In genomic region chr12:25241171-25242020, GRCh38 we compare ENCODE assay signal across 8 cellular contexts. TPM values are rescaled to one million over a fixed set of nuclear protein-coding genes. Genes with fewer than 3 reads are reported as not detected.
DNase-seq lines count a peak whose midpoint lies in the region; ATAC-seq and TF ChIP-seq lines count a peak whose summit lies in the region.

No MANE protein-coding gene starts in this region.

- H3K4me2 ChIP-seq in Loucy (ENCODE audit: low read depth, low read length, poor library complexity, severe bottlenecking) = peak overlapping the region; percentile 13

- H3K9me2 ChIP-seq in Loucy (replicated peaks; ENCODE audit: low read depth, low read length) = no peaks in the 10 kb centered on the region

- H3K9me3 ChIP-seq in CD8-positive, alpha-beta memory T cell (ENCODE audit: low read length) = no peaks in the 10 kb centered on the region
- no peaks in the 10 kb centered on the region for H3K9me3 ChIP-seq in Loucy (ENCODE audit: insufficient read depth, low read depth, low read length)
- H3K9me3 ChIP-seq in left ventricle myocardium inferior (replicated peaks) = no peaks in the 10 kb centered on the region

- no peak overlapping the region for H3K27ac ChIP-seq in CD8-positive, alpha-beta memory T cell (ENCODE audit: low read depth, low read length)
- H3K27ac ChIP-seq in left ventricle myocardium inferior (replicated peaks) = no peak overlapping the region

- H3K27ac Mint-ChIP-seq in CD8-positive, alpha-beta memory T cell = peak overlapping the region; percentile 52 to 96 (median 86)
- no peak overlapping the region for H3K27ac Mint-ChIP-seq in activated CD8-positive, alpha-beta T cell treated with anti-CD3 and anti-CD28 coated beads, Interleukin-2, amount 10 ng/mL, durations not matched to agents 7 days and 5 days

- H3F3A ChIP-seq in Loucy (ENCODE audit: low read depth) = no peaks in the 10 kb centered on the region

- ATAC-seq in GM18517 (IDR thresholded peaks at IDR 0.05; ENCODE audit: unreplicated experiment) (peak; percentile 51), HG03139 (IDR thresholded peaks at IDR 0.05; ENCODE audit: unreplicated experiment) (no peak)
- peak; percentile 90 for ATAC-seq in activated CD8-positive, alpha-beta T cell treated with anti-CD3 and anti-CD28 coated beads, Interleukin-2, amount 10 ng/mL, durations not matched to agents 7 days and 5 days
- ATAC-seq in stimulated activated naive CD8-positive, alpha-beta T cell treated with anti-CD3 and anti-CD28 coated beads, Interleukin-15, Interleukin-2, amounts not matched to agents 100 U/mL and 50 U/mL, for 24 hours = peak; percentile 80

- no peak overlapping the region for H3K9ac ChIP-seq in Loucy (ENCODE audit: low read depth, low read length, poor library complexity, severe bottlenecking)

- peaks cover 60% of the 10 kb centered on the region for H4K20me1 ChIP-seq in Loucy (ENCODE audit: insufficient read depth, low read length, poor library complexity, severe bottlenecking)

- no peak overlapping the region for H2AFZ ChIP-seq in Loucy (ENCODE audit: low read length)

- peaks cover 88% of the 10 kb centered on the region for H3K79me2 ChIP-seq in Loucy (ENCODE audit: insufficient read depth, low read length)

- peak; percentile 22 to 77 (median 69) for DNase-seq in CD8-positive, alpha-beta memory T cell
- peak; percentile 63 for DNase-seq in activated CD8-positive, alpha-beta T cell treated with anti-CD3 and anti-CD28 coated beads, Interleukin-2, amount 10 ng/mL, durations not matched to agents 7 days and 5 days
- no peak for DNase-seq in left ventricle myocardium inferior
- DNase-seq in stimulated activated naive CD8-positive, alpha-beta T cell treated with anti-CD3 and anti-CD28 coated beads, Interleukin-15, Interleukin-2, amounts not matched to agents 100 U/mL and 50 U/mL, for 24 hours = no peak
- DNase-seq in amygdala (lab: John Stamatoyannopoulos, UW) = no peak

- H3K9me3 Mint-ChIP-seq in CD8-positive, alpha-beta memory T cell = no peaks in the 10 kb centered on the region
- H3K9me3 Mint-ChIP-seq in activated CD8-positive, alpha-beta T cell treated with anti-CD3 and anti-CD28 coated beads, Interleukin-2, amount 10 ng/mL, durations not matched to agents 7 days and 5 days (ENCODE audit: insufficient read depth) = no peaks in the 10 kb centered on the region

- H3K4me3 ChIP-seq in CD8-positive, alpha-beta memory T cell (ENCODE audit: low read length) = no peak overlapping the region
- H3K4me3 ChIP-seq in Loucy (ENCODE audit: low read length, poor library complexity, severe bottlenecking) (no peak overlapping the region), left ventricle myocardium inferior (no peak overlapping the region)

- peak overlapping the region in 3 of 7 donors; percentile 14 to 34 (median 34) for H3K4me3 Mint-ChIP-seq in CD8-positive, alpha-beta memory T cell
- H3K4me3 Mint-ChIP-seq in activated CD8-positive, alpha-beta T cell treated with anti-CD3 and anti-CD28 coated beads, Interleukin-2, amount 10 ng/mL, durations not matched to agents 7 days and 5 days = no peak overlapping the region

- POLR2A ChIA-PET in CD8-positive, alpha-beta memory T cell (lab: Charles Lee) = interaction anchor here (0.7 to 2.8 kb wide), 6 partner anchors 10 to 193 kb away, joined by 3 to 41 read pairs (median 3); partner anchors contain the start of genes DNAI7, ETFRF1 and KRAS
- POLR2A ChIA-PET in activated CD8-positive, alpha-beta T cell treated with anti-CD3 and anti-CD28 coated beads, Interleukin-2, amount 10 ng/mL, durations not matched to agents 7 days and 5 days (lab: Charles Lee) = interaction anchor here (0.8 to 1.5 kb wide), 4 partner anchors 10 to 148 kb away, joined by 3 to 14 read pairs (median 3); partner anchors contain the start of gene KRAS

- H3K27me3 Mint-ChIP-seq in CD8-positive, alpha-beta memory T cell = no peaks in the 10 kb centered on the region
- H3K27me3 Mint-ChIP-seq in activated CD8-positive, alpha-beta T cell treated with anti-CD3 and anti-CD28 coated beads, Interleukin-2, amount 10 ng/mL, durations not matched to agents 7 days and 5 days (ENCODE audit: low read depth) = no peaks in the 10 kb centered on the region

- H3K4me1 ChIP-seq in CD8-positive, alpha-beta memory T cell (ENCODE audit: insufficient read depth, low read length) = peaks cover 10% of the 10 kb centered on the region
- H3K4me1 ChIP-seq in Loucy (ENCODE audit: insufficient read depth, low read length, poor library complexity, severe bottlenecking) (peaks cover 41% of the 10 kb centered on the region), left ventricle myocardium inferior (peaks cover 5% of the 10 kb centered on the region)

- CTCF ChIA-PET in CD8-positive, alpha-beta memory T cell (lab: Charles Lee) = interaction anchor here (0.7 to 1.9 kb wide), 18 partner anchors 8 to 244 kb away, joined by 3 to 23 read pairs (median 4); partner anchors contain the start of gene KRAS
- CTCF ChIA-PET in activated CD8-positive, alpha-beta T cell treated with anti-CD3 and anti-CD28 coated beads, Interleukin-2, amount 10 ng/mL, durations not matched to agents 7 days and 5 days (lab: Charles Lee) = interaction anchor here (0.7 to 1.9 kb wide), 38 partner anchors 8 to 249 kb away, joined by 3 to 17 read pairs (median 5); partner anchors contain the start of genes DNAI7, ETFRF1 and KRAS

- no peaks in the 10 kb centered on the region for H3K27me3 ChIP-seq in CD8-positive, alpha-beta memory T cell (ENCODE audit: insufficient read depth, low read length, poor library complexity, severe bottlenecking)
- no peaks in the 10 kb centered on the region for H3K27me3 ChIP-seq in Loucy (ENCODE audit: insufficient read depth, low read length, poor library complexity, severe bottlenecking)
- no peaks in the 10 kb centered on the region for H3K27me3 ChIP-seq in left ventricle myocardium inferior (ENCODE audit: low read depth)

- TF ChIP-seq CTCF in Loucy (conservative IDR thresholded peaks at IDR 0.05; ENCODE audit: low read length) (peak; percentile 86), left ventricle myocardium inferior (IDR thresholded peaks at IDR 0.05; ENCODE audit: borderline replicate concordance) (peak; percentile 74)

- H3K36me3 Mint-ChIP-seq in CD8-positive, alpha-beta memory T cell = peaks cover 0 to 72% (median 16%) of the 10 kb centered on the region in 3 donors
- H3K36me3 Mint-ChIP-seq in activated CD8-positive, alpha-beta T cell treated with anti-CD3 and anti-CD28 coated beads, Interleukin-2, amount 10 ng/mL, durations not matched to agents 7 days and 5 days (ENCODE audit: low read depth) = peaks cover 65% of the 10 kb centered on the region

- peaks cover 33 to 90% (median 78%) of the 10 kb centered on the region in 3 donors for H3K4me1 Mint-ChIP-seq in CD8-positive, alpha-beta memory T cell
- peaks cover 22% of the 10 kb centered on the region for H3K4me1 Mint-ChIP-seq in activated CD8-positive, alpha-beta T cell treated with anti-CD3 and anti-CD28 coated beads, Interleukin-2, amount 10 ng/mL, durations not matched to agents 7 days and 5 days (ENCODE audit: low read depth)

- peaks cover 9% of the 10 kb centered on the region for H3K36me3 ChIP-seq in CD8-positive, alpha-beta memory T cell (ENCODE audit: insufficient read depth, low read length)
- peaks cover 13% of the 10 kb centered on the region; the same call in 1 of the 2 replicates for H3K36me3 ChIP-seq in Loucy (ENCODE audit: insufficient read depth, low read length)
- peaks cover 12% of the 10 kb centered on the region for H3K36me3 ChIP-seq in left ventricle myocardium inferior

- intact Hi-C loops in left ventricle myocardium inferior (cut with micrococcal nuclease) = no loop called here

RNA-seq across cellular contexts. Expression of gene KRAS, which starts 9.3 kb away (rescaled TPM):
- 10 to 100 TPM; 24.9 to 25.6 TPM for total RNA-seq in CD8-positive, alpha-beta memory T cell
- polyA plus RNA-seq in CD8-positive, alpha-beta memory T cell = 56.5 TPM
- total RNA-seq in activated CD8-positive, alpha-beta T cell treated with anti-CD3 and anti-CD28 coated beads, Interleukin-2, amount 10 ng/mL, durations not matched to agents 7 days and 5 days = 10 to 100 TPM; 33.4 to 37.6 TPM
- total RNA-seq in left ventricle myocardium inferior = 10.8 TPM

RNA-seq across cellular contexts. Expression of gene ETFRF1, which starts 46.4 kb away (rescaled TPM):
- 10 to 100 TPM; 12.4 to 14.4 TPM for total RNA-seq in CD8-positive, alpha-beta memory T cell
- polyA plus RNA-seq in CD8-positive, alpha-beta memory T cell = 30.1 TPM
- total RNA-seq in activated CD8-positive, alpha-beta T cell treated with anti-CD3 and anti-CD28 coated beads, Interleukin-2, amount 10 ng/mL, durations not matched to agents 7 days and 5 days = 1 to 10 TPM; 8.9 to 9.7 TPM
- total RNA-seq in left ventricle myocardium inferior = 71.5 TPM

RNA-seq across cellular contexts. Expression of gene DNAI7, which starts 46.4 kb away (rescaled TPM):
- total RNA-seq in CD8-positive, alpha-beta memory T cell = not detected
- not detected for polyA plus RNA-seq in CD8-positive, alpha-beta memory T cell
- under 1 TPM in 1 of 2 experiments, not detected in 1; 0.16 TPM for total RNA-seq in activated CD8-positive, alpha-beta T cell treated with anti-CD3 and anti-CD28 coated beads, Interleukin-2, amount 10 ng/mL, durations not matched to agents 7 days and 5 days
- 1.1 TPM for total RNA-seq in left ventricle myocardium inferior

Comparison
In these comparisons a context has a peak if more than half of its experiments do, and no peak if none do; other contexts are left out.
1. DNase-seq: peak in CD8-positive, alpha-beta memory T cell (5 of 5) and activated CD8-positive, alpha-beta T cell treated with anti-CD3 and anti-CD28 coated beads, Interleukin-2, amount 10 ng/mL, durations not matched to agents 7 days and 5 days (single experiment); none in left ventricle myocardium inferior (single experiment), stimulated activated naive CD8-positive, alpha-beta T cell treated with anti-CD3 and anti-CD28 coated beads, Interleukin-15, Interleukin-2, amounts not matched to agents 100 U/mL and 50 U/mL, for 24 hours (single experiment) and amygdala (0 of 56).